ENCODE assay signal across 1 cellular context in genomic region chr2:216002274-216002673, GRCh38.
TF ChIP-seq lines count a peak whose summit lies in the region.

No MANE protein-coding gene starts in this region.

TF ChIP-seq in H1, 55 proteins besides CTCF, POLR2A, EP300 and RAD21:
- TF ChIP-seq GABPA (IDR thresholded peaks at IDR 0.05; ENCODE audit: borderline replicate concordance, insufficient read depth, low read length) (no peak), RFX5 (IDR thresholded peaks at IDR 0.05; ENCODE audit: borderline replicate concordance, low read depth, low read length) (no peak), SIN3A (conservative IDR thresholded peaks at IDR 0.05 in 1 of 2, IDR thresholded peaks at IDR 0.05 in 1 of 2; ENCODE audit: low read depth in 1 of 2, low read length in 2 of 2) (no peak), RXRA (IDR thresholded peaks at IDR 0.05; ENCODE audit: insufficient read depth, low read depth, low read length) (no peak), MAFK (IDR thresholded peaks at IDR 0.05; ENCODE audit: low read depth, low read length) (no peak)
